12 cellular contexts compared by ENCODE assay signal in the genomic region with DNA sequence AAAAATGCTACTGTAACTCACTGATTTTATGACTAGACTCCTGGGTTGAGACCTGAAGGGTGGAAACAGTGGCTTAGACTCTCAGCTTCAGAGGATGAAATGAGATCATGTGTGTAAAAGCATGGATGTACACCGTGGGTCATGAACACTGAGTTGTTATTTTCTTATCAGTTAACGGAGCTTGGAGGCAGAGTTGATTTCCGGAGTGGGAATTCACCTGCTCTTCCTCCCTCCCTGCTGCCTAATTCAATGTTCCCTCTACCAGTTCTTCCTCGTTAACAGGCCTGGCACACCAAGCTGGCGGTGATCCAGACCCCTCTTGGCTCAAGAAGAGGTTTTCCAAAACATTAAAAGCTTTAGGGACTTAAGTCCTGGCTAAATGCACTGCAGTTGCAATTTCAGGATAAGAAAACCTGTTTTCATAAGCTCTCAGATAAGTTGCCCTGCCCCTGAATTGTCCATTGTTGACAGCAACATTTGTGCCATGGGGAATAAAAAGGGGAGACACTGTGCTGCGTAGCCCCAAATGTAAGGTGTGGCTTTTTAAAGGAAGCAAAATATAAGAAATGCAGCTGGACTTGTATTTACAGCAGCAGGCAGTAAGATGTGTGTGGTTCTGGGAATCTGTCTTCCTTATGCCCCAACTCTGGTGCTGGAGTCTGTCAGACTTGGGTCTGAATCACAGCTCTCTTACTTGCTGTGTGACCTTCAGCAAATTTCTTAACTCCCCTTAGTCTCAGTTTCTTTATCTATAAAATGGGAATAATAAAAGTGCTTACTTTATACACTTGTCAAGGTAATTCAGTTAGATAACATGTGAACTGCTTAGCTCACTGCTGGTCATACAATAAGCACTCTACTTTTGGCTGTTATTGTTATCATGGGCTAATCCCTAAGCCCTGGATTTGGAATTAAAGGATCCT. TPM values are rescaled to one million over a fixed set of nuclear protein-coding genes. Genes with fewer than 3 reads are reported as not detected.
DNase-seq lines count a peak whose midpoint lies in the region; ATAC-seq and TF ChIP-seq lines count a peak whose summit lies in the region.
"Had no signal": no experiment of that assay in that cellular context is flagged by ENCODE, and none has a peak within 500 bp of the region (broad histone marks: within the 10 kb centered on the region; RNA-seq: fewer than 3 reads in every experiment).

No MANE protein-coding gene starts in this region.

- H3K9me3 ChIP-seq in right atrium auricular region: no peaks in the 10 kb centered on the region
- no peaks in the 10 kb centered on the region for H3K9me3 ChIP-seq in thyroid gland

- H3K27me3 ChIP-seq in right atrium auricular region (no peaks in the 10 kb centered on the region), thyroid gland (no peaks in the 10 kb centered on the region), foreskin keratinocyte (no peaks in the 10 kb centered on the region)

- H3K4me1 ChIP-seq in right atrium auricular region (peaks cover 0 to 61% of the 10 kb centered on the region in 2 donors), thyroid gland (peaks cover 48 to 67% of the 10 kb centered on the region in 2 donors), foreskin keratinocyte (peaks cover 8% of the 10 kb centered on the region)

- TF ChIP-seq CTCF in VCaP (conservative IDR thresholded peaks at IDR 0.05) (no peak), right atrium auricular region (IDR thresholded peaks at IDR 0.05) (no peak), thyroid gland (IDR thresholded peaks at IDR 0.05) (no peak), foreskin keratinocyte (conservative IDR thresholded peaks at IDR 0.05) (no peak)

- 6 to 12% methylated on average over 6 of the region's 6 CpGs for WGBS in thyroid gland, 2 donors

- H3K4me3 ChIP-seq in right atrium auricular region (no peak overlapping the region), thyroid gland (replicated peaks in 1 of 3) (no peak overlapping the region)

- H3K27ac ChIP-seq in VCaP (peak overlapping the region; percentile 89), right atrium auricular region (peak overlapping the region; percentile 24 to 49), thyroid gland (peak overlapping the region; percentile 5 to 70 (median 54)), foreskin keratinocyte (no peak overlapping the region)
- H3K27ac ChIP-seq: 22Rv1 had no signal

- ATAC-seq in GM21390 (IDR thresholded peaks at IDR 0.05; ENCODE audit: unreplicated experiment) (no peak), foreskin keratinocyte (no peak)

- no peaks in the 10 kb centered on the region for H3K36me3 ChIP-seq in right atrium auricular region
- no peaks in the 10 kb centered on the region for H3K36me3 ChIP-seq in thyroid gland

- intact Hi-C loops in thyroid gland (cut with DNase I): no loop called here

- no peak for TF ChIP-seq POLR2A in thyroid gland (IDR thresholded peaks at IDR 0.05)

- DNase-seq in NCI-H1417 (lab: John Stamatoyannopoulos, UW) (peak in 2 of 3 experiments; percentile 40 to 42), NCI-H1417 treated with DMSO at 0.1 percent for 48 hours (lab: John Stamatoyannopoulos, UW) (no peak), right atrium auricular region (ENCODE audit: low spot score) (peak; percentile 71), thyroid gland (peak; percentile 95), Kasumi-1 (lab: John Stamatoyannopoulos, UW) (no peak), foreskin keratinocyte (no peak)
- DNase-seq: cerebellar nuclear complex, EL, HFFc6 had no signal

RNA-seq across cellular contexts. Expression of a gene that starts 9.9 kb away (rescaled TPM):
- total RNA-seq in right atrium auricular region: 1 to 10 TPM; 8.0 to 9.0 TPM
- 10 to 100 TPM; 34.0 to 52.4 (median 44.6) TPM for total RNA-seq in thyroid gland
- 27.2 and 29.2 TPM in 2 replicates for total RNA-seq in foreskin keratinocyte
- polyA plus RNA-seq in foreskin keratinocyte: 25.6 and 27.9 TPM in 2 replicates

RNA-seq across cellular contexts. Expression of a gene that starts 49.2 kb away (rescaled TPM):
- total RNA-seq in right atrium auricular region (1 to 10 TPM in 1 of 2 donors, under 1 TPM in 1; 0.51 to 3.5 TPM), thyroid gland (1 to 10 TPM in 1 of 4 donors, under 1 TPM in 3; 0.56 to 5.3 (median 0.63) TPM), foreskin keratinocyte (not detected in 2 replicates)
- not detected in 2 replicates for polyA plus RNA-seq in foreskin keratinocyte
- total RNA-seq: HFFc6 had no signal

Comparison
In these comparisons a context has a peak if more than half of its experiments do, and no peak if none do; other contexts are left out.
1. DNase-seq: peak in NCI-H1417 (2 of 3), right atrium auricular region (single experiment) and thyroid gland (2 of 2); none in NCI-H1417 treated with DMSO at 0.1 percent for 48 hours (single experiment), Kasumi-1 (0 of 2) and foreskin keratinocyte (0 of 2).